In genomic region chr10:44765299-44765698, GRCh38 we compare ENCODE assay signal across 32 cellular contexts.
"Had no signal": no experiment of that assay in that cellular context is flagged by ENCODE, and none has a peak within 500 bp of the region (broad histone marks: within the 10 kb centered on the region; RNA-seq: fewer than 3 reads in every experiment).

No MANE protein-coding gene starts in this region.

- H3K27me3 ChIP-seq: ascending aorta, breast epithelium, cardiac muscle cell had no signal

- H3K27ac Mint-ChIP-seq: activated B cell treated with CpG ODN at 0.5 μM for 24 hours; activated CD4-positive, alpha-beta memory T cell treated with anti-CD3 and anti-CD28 coated beads, Interleukin-2, amount 10 ng/mL, durations not matched to agents 7 days and 5 days; activated CD4-positive, alpha-beta T cell treated with anti-CD3 and anti-CD28 coated beads for 36 hours; activated CD4-positive, alpha-beta T cell treated with anti-CD3 and anti-CD28 coated beads, Interleukin-2, amount 10 ng/mL, durations not matched to agents 24 days and 14 days; activated naive CD4-positive, alpha-beta T cell treated with anti-CD3 and anti-CD28 coated beads, Interleukin-2, amount 10 ng/mL, durations not matched to agents 7 days and 5 days; activated naive CD4-positive, alpha-beta T cell treated with anti-CD3 and anti-CD28 coated beads, Interleukin-2, amount 50 U/mL, for 72 hours; activated naive CD8-positive, alpha-beta T cell treated with anti-CD3 and anti-CD28 coated beads, Interleukin-2, amount 10 ng/mL, durations not matched to agents 7 days and 5 days; activated T-cell treated with anti-CD3 and anti-CD28 coated beads, Interleukin-2, amount 50 U/mL, for 24 hours; activated T-cell treated with anti-CD3 and anti-CD28 coated beads, Interleukin-2, amount 50 U/mL, for 72 hours; brain; dendritic cell treated with granulocyte-macrophage colony-stimulating factor and Interleukin-4, amounts not matched to agents 40 ng/mL and 50 ng/mL, for 4 days; endodermal cell; T-helper 17 cell; T-helper 2 cell treated with Interferon-gamma antibody and Interleukin-4, amounts not matched to agents 5 μg/mL and 100 μg/mL, for 36 hours had no signal

- H3K4me1 ChIP-seq: breast epithelium had no signal

- H3K36me3 Mint-ChIP-seq: activated naive CD4-positive, alpha-beta T cell treated with anti-CD3 and anti-CD28 coated beads, Interleukin-2, amount 10 ng/mL, durations not matched to agents 7 days and 5 days; activated naive CD4-positive, alpha-beta T cell treated with anti-CD3 and anti-CD28 coated beads, Interleukin-2, amount 50 U/mL, for 72 hours; activated naive CD8-positive, alpha-beta T cell treated with anti-CD3 and anti-CD28 coated beads, Interleukin-2, amount 10 ng/mL, durations not matched to agents 7 days and 5 days; brain had no signal

- H3K36me3 ChIP-seq: ascending aorta, breast epithelium, cardiac muscle cell, WERI-Rb-1 had no signal

- H3K27me3 Mint-ChIP-seq: activated B cell treated with CpG ODN at 0.5 μM for 24 hours; activated CD4-positive, alpha-beta memory T cell treated with anti-CD3 and anti-CD28 coated beads, Interleukin-2, amount 10 ng/mL, durations not matched to agents 7 days and 5 days had no signal

- H3K27ac ChIP-seq: ascending aorta, breast epithelium, cardiac muscle cell, coronary artery, dorsolateral prefrontal cortex, WERI-Rb-1 had no signal

- H3K4me3 ChIP-seq: ascending aorta, breast epithelium, cardiac muscle cell, coronary artery, dorsolateral prefrontal cortex had no signal

- FAIRE-seq: frontal cortex had no signal

- H3K9me3 Mint-ChIP-seq: activated B cell treated with CpG ODN at 0.5 μM for 24 hours; activated CD4-positive, alpha-beta memory T cell treated with anti-CD3 and anti-CD28 coated beads, Interleukin-2, amount 10 ng/mL, durations not matched to agents 7 days and 5 days; activated CD4-positive, alpha-beta T cell treated with anti-CD3 and anti-CD28 coated beads, Interleukin-2, amount 10 ng/mL, durations not matched to agents 24 days and 14 days; activated naive CD4-positive, alpha-beta T cell treated with anti-CD3 and anti-CD28 coated beads, Interleukin-2, amount 10 ng/mL, durations not matched to agents 7 days and 5 days; activated naive CD4-positive, alpha-beta T cell treated with anti-CD3 and anti-CD28 coated beads, Interleukin-2, amount 50 U/mL, for 72 hours; activated naive CD8-positive, alpha-beta T cell treated with anti-CD3 and anti-CD28 coated beads, Interleukin-2, amount 10 ng/mL, durations not matched to agents 7 days and 5 days; activated T-cell treated with anti-CD3 and anti-CD28 coated beads, Interleukin-2, amount 50 U/mL, for 24 hours; activated T-cell treated with anti-CD3 and anti-CD28 coated beads, Interleukin-2, amount 50 U/mL, for 72 hours; brain; dendritic cell treated with granulocyte-macrophage colony-stimulating factor and Interleukin-4, amounts not matched to agents 40 ng/mL and 50 ng/mL, for 4 days; endodermal cell; T-helper 2 cell treated with Interferon-gamma antibody and Interleukin-4, amounts not matched to agents 5 μg/mL and 100 μg/mL, for 36 hours had no signal

- H3K4me3 Mint-ChIP-seq: activated B cell treated with CpG ODN at 0.5 μM for 24 hours; activated CD4-positive, alpha-beta memory T cell treated with anti-CD3 and anti-CD28 coated beads, Interleukin-2, amount 10 ng/mL, durations not matched to agents 7 days and 5 days; activated CD4-positive, alpha-beta T cell treated with anti-CD3 and anti-CD28 coated beads for 36 hours; activated CD4-positive, alpha-beta T cell treated with anti-CD3 and anti-CD28 coated beads, Interleukin-2, amount 10 ng/mL, durations not matched to agents 24 days and 14 days; activated naive CD4-positive, alpha-beta T cell treated with anti-CD3 and anti-CD28 coated beads, Interleukin-2, amount 10 ng/mL, durations not matched to agents 7 days and 5 days; activated naive CD8-positive, alpha-beta T cell treated with anti-CD3 and anti-CD28 coated beads, Interleukin-2, amount 10 ng/mL, durations not matched to agents 7 days and 5 days; activated T-cell treated with anti-CD3 and anti-CD28 coated beads, Interleukin-2, amount 50 U/mL, for 24 hours; activated T-cell treated with anti-CD3 and anti-CD28 coated beads, Interleukin-2, amount 50 U/mL, for 72 hours; brain; dendritic cell treated with granulocyte-macrophage colony-stimulating factor and Interleukin-4, amounts not matched to agents 40 ng/mL and 50 ng/mL, for 4 days; endodermal cell; T-helper 17 cell; T-helper 2 cell treated with Interferon-gamma antibody and Interleukin-4, amounts not matched to agents 5 μg/mL and 100 μg/mL, for 36 hours had no signal

- DNase-seq: activated B cell treated with CpG ODN at 0.5 μM for 24 hours; activated CD4-positive, alpha-beta memory T cell treated with anti-CD3 and anti-CD28 coated beads, Interleukin-2, amount 10 ng/mL, durations not matched to agents 7 days and 5 days; activated CD4-positive, alpha-beta T cell treated with anti-CD3 and anti-CD28 coated beads for 36 hours; activated CD4-positive, alpha-beta T cell treated with anti-CD3 and anti-CD28 coated beads, Interleukin-2, amount 50 U/mL, for 4 hours; activated CD8-positive, alpha-beta memory T cell treated with anti-CD3 and anti-CD28 coated beads, Interleukin-2, amount 50 U/mL, for 48 hours; activated gamma-delta T cell; activated naive CD4-positive, alpha-beta T cell; activated naive CD4-positive, alpha-beta T cell treated with anti-CD3 and anti-CD28 coated beads, Interleukin-2, amount 10 ng/mL, durations not matched to agents 7 days and 5 days; activated naive CD8-positive, alpha-beta T cell treated with anti-CD3 and anti-CD28 coated beads, Interleukin-2, amount 10 ng/mL, durations not matched to agents 7 days and 5 days; activated T-cell treated with anti-CD3 and anti-CD28 coated beads for 4 hours; activated T-cell treated with anti-CD3 and anti-CD28 coated beads, Interleukin-2, amount 50 U/mL, for 24 hours; activated T-cell treated with anti-CD3 and anti-CD28 coated beads, Interleukin-2, amount 50 U/mL, for 72 hours; central memory CD4-positive, alpha-beta T cell; cerebellar nuclear complex; dorsolateral prefrontal cortex; effector memory CD4-positive, alpha-beta T cell; endodermal cell; foreskin fibroblast; T-helper 1 cell; T-helper 17 cell; T1000; WERI-Rb-1 had no signal

- H3K4me1 Mint-ChIP-seq: activated B cell treated with CpG ODN at 0.5 μM for 24 hours; activated CD4-positive, alpha-beta memory T cell treated with anti-CD3 and anti-CD28 coated beads, Interleukin-2, amount 10 ng/mL, durations not matched to agents 7 days and 5 days; activated CD4-positive, alpha-beta T cell treated with anti-CD3 and anti-CD28 coated beads for 36 hours; activated CD4-positive, alpha-beta T cell treated with anti-CD3 and anti-CD28 coated beads, Interleukin-2, amount 10 ng/mL, durations not matched to agents 24 days and 14 days; activated naive CD4-positive, alpha-beta T cell treated with anti-CD3 and anti-CD28 coated beads, Interleukin-2, amount 10 ng/mL, durations not matched to agents 7 days and 5 days; activated naive CD8-positive, alpha-beta T cell treated with anti-CD3 and anti-CD28 coated beads, Interleukin-2, amount 10 ng/mL, durations not matched to agents 7 days and 5 days; brain; T-helper 17 cell had no signal

- H3K9me3 ChIP-seq: ascending aorta, breast epithelium had no signal
